ENCODE assay signal across 16 cellular contexts in the genomic region with DNA sequence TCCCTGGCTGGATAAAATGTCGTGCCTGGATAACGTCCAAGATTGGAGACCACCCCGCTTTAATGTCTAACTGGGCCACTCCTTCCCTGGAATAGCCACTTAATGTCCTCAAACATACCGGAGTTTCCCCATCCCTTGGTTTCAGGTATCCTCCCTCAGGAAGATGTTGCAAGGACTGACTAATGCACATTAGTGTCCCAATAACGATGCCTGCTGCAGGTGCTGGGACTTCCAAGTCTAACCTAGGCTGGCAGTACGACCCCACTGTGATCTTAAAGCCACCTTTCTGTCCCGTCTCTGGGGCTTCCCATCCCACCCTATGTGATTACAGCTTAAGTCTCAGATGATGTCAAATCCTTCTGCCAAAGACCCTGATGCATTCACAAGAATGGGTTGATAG. TPM values are rescaled to one million over a fixed set of nuclear protein-coding genes. Genes with fewer than 3 reads are reported as not detected.
DNase-seq lines count a peak whose midpoint lies in the region; TF ChIP-seq lines count a peak whose summit lies in the region.
"Had no signal": no experiment of that assay in that cellular context is flagged by ENCODE, and none has a peak within 500 bp of the region (broad histone marks: within the 10 kb centered on the region; RNA-seq: fewer than 3 reads in every experiment).

No MANE protein-coding gene starts in this region.

- H3K4me3 ChIP-seq in MM.1S (ENCODE audit: low read length) (peak overlapping the region; percentile 95; the same call in 1 of the 2 replicates), mammary epithelial cell (replicated peaks in 1 of 3; ENCODE audit: insufficient read depth in 1 of 3, low read depth in 2 of 3, low read length in 3 of 3) (no peak overlapping the region)

- peak overlapping the region; percentile 68 for H3K4me3 Mint-ChIP-seq in neural crest cell

- dilution Hi-C loops in mammary epithelial cell (cut with HindIII; ENCODE audit: low sequenced_read_pairs), result no loop called here

- H2AFZ ChIP-seq in MM.1S (ENCODE audit: low read length) (no peak overlapping the region), mammary epithelial cell (ENCODE audit: low read depth, low read length) (no peak overlapping the region)

- peak; percentile 42 for DNase-seq in NCI-H510A treated with DMSO at 0.1 percent for 48 hours (lab: John Stamatoyannopoulos, UW)
- no peak for DNase-seq in NCI-H510A (lab: John Stamatoyannopoulos, UW)
- no peak for DNase-seq in MM.1S
- DNase-seq in mammary epithelial cell, result peak; percentile 67
- DNase-seq in neural crest cell (ENCODE audit: low read depth, low spot score), result no peak
- DNase-seq in posterior vena cava (ENCODE audit: low spot score), result no peak
- DNase-seq in NCI-H2196 (lab: John Stamatoyannopoulos, UW; ENCODE audit: unreplicated experiment), result no peak
- DNase-seq in NCI-H2029 (lab: John Stamatoyannopoulos, UW), result no peak
- DNase-seq: 8988T; activated CD4-positive, alpha-beta T cell treated with anti-CD3 and anti-CD28 coated beads, Interleukin-2, amount 10 ng/mL, durations not matched to agents 24 days and 14 days; adrenal gland; C1 segment of cervical spinal cord; DND-41; stomach had no signal

- intact Hi-C loops in mammary epithelial cell (cut with micrococcal nuclease) (no loop called here), posterior vena cava (cut with DNase I) (no loop called here)

- H3K4me1 ChIP-seq in MM.1S (ENCODE audit: low read length) (peaks cover 15% of the 10 kb centered on the region), mammary epithelial cell (ENCODE audit: insufficient read depth, low read length) (peaks cover 35% of the 10 kb centered on the region)

- no peaks in the 10 kb centered on the region for H3K9me3 Mint-ChIP-seq in neural crest cell
- H3K9me3 Mint-ChIP-seq: activated CD4-positive, alpha-beta T cell treated with anti-CD3 and anti-CD28 coated beads, Interleukin-2, amount 10 ng/mL, durations not matched to agents 24 days and 14 days had no signal

- H3K4me2 ChIP-seq in MM.1S (ENCODE audit: low read depth, low read length) (peak overlapping the region; percentile 99), mammary epithelial cell (ENCODE audit: insufficient read depth, low read depth, low read length) (no peak overlapping the region)

- peaks cover 94% of the 10 kb centered on the region for H3K27me3 Mint-ChIP-seq in neural crest cell (ENCODE audit: low read depth)

- no peaks in the 10 kb centered on the region for H3K36me3 ChIP-seq in MM.1S (replicated peaks; ENCODE audit: insufficient read depth, low read length)
- no peaks in the 10 kb centered on the region for H3K36me3 ChIP-seq in mammary epithelial cell (ENCODE audit: insufficient read depth, low read length)
- H3K36me3 ChIP-seq: adrenal gland, stomach had no signal

- no peaks in the 10 kb centered on the region for H3K9me2 ChIP-seq in MM.1S (replicated peaks; ENCODE audit: insufficient read depth, low read length)

- H3K9me3 ChIP-seq in MM.1S (replicated peaks; ENCODE audit: insufficient read depth, low read length) (no peaks in the 10 kb centered on the region), mammary epithelial cell (replicated peaks; ENCODE audit: insufficient read depth, low read length) (no peaks in the 10 kb centered on the region)
- H3K9me3 ChIP-seq: adrenal gland, stomach had no signal

- TF ChIP-seq CTCF in MM.1S (IDR thresholded peaks at IDR 0.05; ENCODE audit: low read length), result no peak
- TF ChIP-seq CTCF in mammary epithelial cell (conservative IDR thresholded peaks at IDR 0.05 in 1 of 2, IDR thresholded peaks at IDR 0.05 in 1 of 2; ENCODE audit: extremely low read depth in 1 of 2, insufficient read depth in 1 of 2, low read depth in 1 of 2, low read length in 2 of 2), result no peak
- TF ChIP-seq CTCF in neural crest cell (conservative IDR thresholded peaks at IDR 0.05), result no peak

- H3F3A ChIP-seq in MM.1S (ENCODE audit: insufficient read depth, low read length), result peaks cover 7% of the 10 kb centered on the region; the same call in 1 of the 2 replicates

- H3K4me1 Mint-ChIP-seq in neural crest cell, result no peaks in the 10 kb centered on the region

- H3K9ac ChIP-seq in MM.1S (ENCODE audit: low read length) (peak overlapping the region; percentile 78; the same call in 1 of the 2 replicates), mammary epithelial cell (ENCODE audit: insufficient read depth, low read length) (no peak overlapping the region)
- H3K9ac ChIP-seq: KMS-11 had no signal

- no peaks in the 10 kb centered on the region for H3K79me2 ChIP-seq in MM.1S (ENCODE audit: low read length)
- no peaks in the 10 kb centered on the region for H3K79me2 ChIP-seq in mammary epithelial cell (ENCODE audit: insufficient read depth, low read length)

- in situ Hi-C loops in mammary epithelial cell (cut with MboI; ENCODE audit: low sequenced_read_pairs in 2 of 2), result no loop called here

- CTCF ChIA-PET in mammary epithelial cell (lab: Charles Lee; ENCODE audit: low non-redundant PET), result no interaction called here

- H3K36me3 Mint-ChIP-seq in neural crest cell (ENCODE audit: low read depth), result no peaks in the 10 kb centered on the region

- BruUV-seq in mammary epithelial cell (replicated peaks; lab: Mats Ljungman, UMichigan), result no TSS peak

- H3K27ac Mint-ChIP-seq in neural crest cell (ENCODE audit: unreplicated experiment), result no peak overlapping the region
- H3K27ac Mint-ChIP-seq: activated CD4-positive, alpha-beta T cell treated with anti-CD3 and anti-CD28 coated beads, Interleukin-2, amount 10 ng/mL, durations not matched to agents 24 days and 14 days had no signal

- 44% methylated on average over 7 of the region's 7 CpGs for WGBS in mammary epithelial cell (ENCODE audit: low coverage, missing lambda C conversion rate)

- H3K27me3 ChIP-seq in MM.1S (replicated peaks; ENCODE audit: insufficient read depth, low read length), result peaks cover 12% of the 10 kb centered on the region
- H3K27me3 ChIP-seq in mammary epithelial cell (ENCODE audit: insufficient read depth, low read length), result peaks cover 27% of the 10 kb centered on the region

- no peaks in the 10 kb centered on the region for H4K20me1 ChIP-seq in MM.1S (ENCODE audit: insufficient read depth, low read length)
- H4K20me1 ChIP-seq in mammary epithelial cell (ENCODE audit: insufficient read depth, low read length), result no peaks in the 10 kb centered on the region

- H3K27ac ChIP-seq in MM.1S (ENCODE audit: low read length) (peak overlapping the region; percentile 65; the same call in 1 of the 2 replicates), mammary epithelial cell (ENCODE audit: insufficient read depth, low read depth, low read length) (no peak overlapping the region)
- H3K27ac ChIP-seq: adrenal gland, KMS-11, stomach had no signal

RNA-seq across cellular contexts. Expression of a gene that starts 1.1 kb away (rescaled TPM):
- total RNA-seq in mammary epithelial cell (under 1 TPM in 1 of 2 donors, not detected in 1; under 0.01 TPM), neural crest cell (0.14 TPM in 1 of 2 replicates, not detected in the other), posterior vena cava (under 1 TPM; 0.33 to 0.42 TPM)
- 0.01 TPM for polyA plus RNA-seq in mammary epithelial cell
- polyA minus RNA-seq in mammary epithelial cell, result not detected
- total RNA-seq: activated CD4-positive, alpha-beta T cell treated with anti-CD3 and anti-CD28 coated beads, Interleukin-2, amount 10 ng/mL, durations not matched to agents 24 days and 14 days; pulmonary artery endothelial cell had no signal

RNA-seq across cellular contexts. Expression of a gene that starts 30.5 kb away (rescaled TPM):
- total RNA-seq in mammary epithelial cell (10 to 100 TPM; 33.0 to 38.7 TPM), neural crest cell (31.0 and 31.4 TPM in 2 replicates), posterior vena cava (10 to 100 TPM; 20.9 to 23.6 TPM)
- polyA plus RNA-seq in mammary epithelial cell, result 18.5 TPM
- 87.7 TPM for polyA minus RNA-seq in mammary epithelial cell

Comparison
In these comparisons a context has a peak if more than half of its experiments do, and no peak if none do; other contexts are left out.
1. DNase-seq: peak in NCI-H510A treated with DMSO at 0.1 percent for 48 hours (single experiment) and mammary epithelial cell (single experiment); none in NCI-H510A (single experiment), MM.1S (single experiment), neural crest cell (single experiment), posterior vena cava (single experiment), NCI-H2196 (single experiment) and NCI-H2029 (single experiment).